Comparison of ENCODE assay signal across 8 cellular contexts in the genomic region with DNA sequence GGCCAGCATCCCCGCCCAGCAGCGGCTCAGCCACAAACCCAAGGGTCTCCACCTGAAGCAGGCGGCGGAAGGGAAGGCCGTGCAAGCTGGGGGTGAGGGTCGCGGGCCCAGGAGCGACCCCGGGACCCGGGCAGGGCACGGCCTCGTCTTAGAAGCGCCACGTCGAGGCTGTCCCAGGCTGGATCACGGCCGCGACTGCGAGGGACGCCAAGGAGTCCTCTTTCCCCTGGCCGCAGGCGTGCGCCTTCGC. TPM values are rescaled to one million over a fixed set of nuclear protein-coding genes. Genes with fewer than 3 reads are reported as not detected.
A peak's percentile ranks its signal among the peaks of the same experiment; 100 is the strongest.
DNase-seq lines count a peak whose midpoint lies in the region; ATAC-seq and TF ChIP-seq lines count a peak whose summit lies in the region.

No MANE protein-coding gene starts in this region.

- H3K4me3 ChIP-seq in vagina, result peak overlapping the region; percentile 78 to 86

- peak in 1 of 2 experiments; percentile 22 for TF ChIP-seq CTCF in brain (conservative IDR thresholded peaks at IDR 0.05)
- TF ChIP-seq CTCF in vagina (IDR thresholded peaks at IDR 0.05), result peak in 1 of 3 experiments; percentile 10

- H3K4me1 ChIP-seq in vagina, result peaks cover 20% of the 10 kb centered on the region

- peaks cover 6% of the 10 kb centered on the region for H3K27me3 Mint-ChIP-seq in brain
- no peaks in the 10 kb centered on the region for H3K27me3 Mint-ChIP-seq in memory B cell

- H3K27me3 ChIP-seq in vagina, result no peaks in the 10 kb centered on the region

- H3K36me3 Mint-ChIP-seq in brain (peaks cover 14% of the 10 kb centered on the region), memory B cell (peaks cover 5% of the 10 kb centered on the region)

- H3K4me3 Mint-ChIP-seq in brain, result peak overlapping the region; percentile 83 to 86 (median 85)
- peak overlapping the region; percentile 93 for H3K4me3 Mint-ChIP-seq in memory B cell

- H3K4me1 Mint-ChIP-seq in brain (peaks cover 39% of the 10 kb centered on the region), memory B cell (peaks cover 15% of the 10 kb centered on the region)

- H3K9me3 ChIP-seq in vagina, result no peaks in the 10 kb centered on the region

- H3K27ac ChIP-seq in vagina, result peak overlapping the region; percentile 67

- TF ChIP-seq POLR2A in vagina (IDR thresholded peaks at IDR 0.05), result no peak

- H3K9me3 Mint-ChIP-seq in brain (peaks cover 0 to 5% (median 0%) of the 10 kb centered on the region in 5 experiments), memory B cell (no peaks in the 10 kb centered on the region)

- H3K36me3 ChIP-seq in vagina, result peaks cover 0 to 14% of the 10 kb centered on the region in 2 donors

- intact Hi-C loops in Right ventricle myocardium inferior (cut with DNase I), result loop anchor here (5.0 kb wide), 1 partner anchor 74 kb away; no protein-coding TSS in a partner anchor
- intact Hi-C loops in cardiac septum (cut with DNase I), result loop anchor here (2.0 to 5.0 kb wide), 2 partner anchors 69 to 88 kb away; partner anchors contain the start of gene ABCA3
- intact Hi-C loops in vagina (cut with DNase I), result loop anchor here (5.0 kb wide), 1 partner anchor 74 kb away; no protein-coding TSS in a partner anchor

- ATAC-seq in Right ventricle myocardium inferior (peak; percentile 37), memory B cell (ENCODE audit: low read depth) (peak; percentile 14), GM19395 (IDR thresholded peaks at IDR 0.05; ENCODE audit: unreplicated experiment) (no peak)

- peak overlapping the region in 2 of 5 experiments; percentile 77 to 87 for H3K27ac Mint-ChIP-seq in brain
- H3K27ac Mint-ChIP-seq in memory B cell, result peak overlapping the region; percentile 43

- DNase-seq in Right ventricle myocardium inferior (ENCODE audit: missing footprints) (no peak), cardiac septum (ENCODE audit: low spot score) (no peak), memory B cell (ENCODE audit: low spot score in 2 of 2) (no peak), vagina (ENCODE audit: extremely low spot score in 2 of 2) (no peak), GOT3 (lab: John Stamatoyannopoulos, UW) (no peak)
- no peak for DNase-seq in stimulated activated CD8-positive, alpha-beta memory T cell treated with anti-CD3 and anti-CD28 coated beads, Interleukin-4, amount 100 ng/mL, for 48 hours

RNA-seq across cellular contexts. Expression of gene CCNF, which starts 0.5 kb away (rescaled TPM):
- total RNA-seq in Right ventricle myocardium inferior (1.2 TPM), cardiac septum (0.86 TPM), vagina (2.5 TPM)
- 17.3 TPM for polyA plus RNA-seq in brain (ENCODE audit: insufficient read depth, low read depth, low replicate concordance)

RNA-seq across cellular contexts. Expression of gene TEDC2, which starts 31.2 kb away (rescaled TPM):
- total RNA-seq in Right ventricle myocardium inferior (0.95 TPM), cardiac septum (0.51 TPM), vagina (2.5 TPM)
- 20.4 TPM for polyA plus RNA-seq in brain (ENCODE audit: insufficient read depth, low read depth, low replicate concordance)

RNA-seq across cellular contexts. Expression of gene NTN3, which starts 42.4 kb away (rescaled TPM):
- 0.19 TPM for total RNA-seq in Right ventricle myocardium inferior
- 0.30 TPM for total RNA-seq in cardiac septum
- 0.58 TPM for polyA plus RNA-seq in brain (ENCODE audit: insufficient read depth, low read depth, low replicate concordance)
- not detected for total RNA-seq in vagina

RNA-seq across cellular contexts. Expression of gene TBC1D24, which starts 46.2 kb away (rescaled TPM):
- 14.8 TPM for total RNA-seq in Right ventricle myocardium inferior
- total RNA-seq in cardiac septum, result 8.3 TPM
- 23.3 TPM for polyA plus RNA-seq in brain (ENCODE audit: insufficient read depth, low read depth, low replicate concordance)
- 9.6 TPM for total RNA-seq in vagina
